ENCODE assay signal across 20 cellular contexts in genomic region chr13:109521719-109522118, GRCh38.
"Had no signal": no experiment of that assay in that cellular context is flagged by ENCODE, and none has a peak within 500 bp of the region (broad histone marks: within the 10 kb centered on the region; RNA-seq: fewer than 3 reads in every experiment).

No MANE protein-coding gene starts in this region.

- H3K4me3 Mint-ChIP-seq: mesothelial cell of epicardium had no signal

- H3K27me3 ChIP-seq: dorsolateral prefrontal cortex, esophagus squamous epithelium, gastrocnemius medialis, left lung had no signal

- DNase-seq: dermis blood vessel endothelial cell; dorsolateral prefrontal cortex; effector CD4-positive, alpha-beta T cell; effector memory CD4-positive, alpha-beta T cell; esophagus squamous epithelium; foreskin fibroblast; foreskin melanocyte; gastrocnemius medialis; glutamatergic neuron; head of caudate nucleus; heart right ventricle; hippocampal formation; left cardiac atrium; left lung; left ventricle myocardium superior; lower lobe of right lung; mesenchymal stem cell; mucosa of descending colon had no signal

- H3K4me1 ChIP-seq: esophagus squamous epithelium, gastrocnemius medialis, heart right ventricle, left lung, lower lobe of right lung had no signal

- H3K36me3 ChIP-seq: esophagus squamous epithelium, gastrocnemius medialis, heart right ventricle, left lung, lower lobe of right lung had no signal

- ATAC-seq: gastrocnemius medialis, heart right ventricle, left cardiac atrium, left lung, left ventricle myocardium superior, lower lobe of right lung, mucosa of descending colon had no signal

- H3K27ac Mint-ChIP-seq: mesothelial cell of epicardium had no signal

- H3K4me3 ChIP-seq: coronary artery, dorsolateral prefrontal cortex, esophagus squamous epithelium, gastrocnemius medialis, heart right ventricle, left lung, lower lobe of right lung, mucosa of descending colon had no signal

- H3K9me3 ChIP-seq: esophagus squamous epithelium, gastrocnemius medialis, heart right ventricle, left lung, lower lobe of right lung, mucosa of descending colon had no signal

- H3K36me3 Mint-ChIP-seq: mesothelial cell of epicardium had no signal

- H3K9me3 Mint-ChIP-seq: mesothelial cell of epicardium had no signal

- H3K27ac ChIP-seq: coronary artery, dorsolateral prefrontal cortex, esophagus squamous epithelium, gastrocnemius medialis, heart right ventricle, left lung, lower lobe of right lung had no signal

- H3K4me1 Mint-ChIP-seq: mesothelial cell of epicardium had no signal
